In the genomic region with DNA sequence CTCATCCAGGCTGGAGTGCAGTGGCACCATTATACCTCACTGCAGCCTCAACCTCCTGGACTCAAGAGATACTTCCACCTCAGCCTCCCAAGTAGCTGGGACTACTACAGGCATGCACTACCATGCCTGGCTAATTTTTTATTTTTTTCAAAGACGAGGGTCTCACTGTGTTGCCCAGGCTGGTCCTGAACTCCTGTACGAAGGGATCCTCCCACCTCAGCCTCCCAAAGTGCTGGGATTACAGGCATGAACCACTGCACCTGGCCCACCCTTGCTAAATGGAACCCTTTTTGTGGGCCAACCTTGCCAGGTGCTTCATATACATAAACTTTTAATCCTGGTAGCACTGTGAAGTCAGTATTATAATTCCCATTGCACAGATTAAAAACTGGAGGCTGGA, we compare ENCODE assay signal across 8 cellular contexts. TPM values are rescaled to one million over a fixed set of nuclear protein-coding genes. Genes with fewer than 3 reads are reported as not detected.
A peak's percentile ranks its signal among the peaks of the same experiment; 100 is the strongest.
DNase-seq lines count a peak whose midpoint lies in the region; ATAC-seq lines count a peak whose summit lies in the region.

No MANE protein-coding gene starts in this region.

- peak overlapping the region; percentile 91 for H3K27ac Mint-ChIP-seq in T-helper 2 cell treated with Interferon-gamma antibody and Interleukin-4, amounts not matched to agents 5 μg/mL and 100 μg/mL, for 36 hours
- H3K27ac Mint-ChIP-seq in activated T-helper 17 cell treated with anti-CD3 and anti-CD28 coated beads, Interleukin-2, amount 50 U/mL, for 72 hours, result peak overlapping the region; percentile 98
- peak overlapping the region; percentile 35 to 95 (median 90) for H3K27ac Mint-ChIP-seq in immature natural killer cell

- peaks cover 30% of the 10 kb centered on the region for H3K4me1 ChIP-seq in stomach smooth muscle (ENCODE audit: control insufficient read depth, insufficient read depth, low read length)

- peaks cover 16% of the 10 kb centered on the region for H3K4me1 Mint-ChIP-seq in T-helper 2 cell treated with Interferon-gamma antibody and Interleukin-4, amounts not matched to agents 5 μg/mL and 100 μg/mL, for 36 hours (ENCODE audit: low read depth)
- H3K4me1 Mint-ChIP-seq in activated T-helper 17 cell treated with anti-CD3 and anti-CD28 coated beads, Interleukin-2, amount 50 U/mL, for 72 hours, result peaks cover 7% of the 10 kb centered on the region
- peaks cover 23 to 25% of the 10 kb centered on the region in 2 donors for H3K4me1 Mint-ChIP-seq in immature natural killer cell

- peak overlapping the region; percentile 64 to 87 for H3K9ac ChIP-seq in stomach smooth muscle (ENCODE audit: low read length in 2 of 2)

- no peaks in the 10 kb centered on the region for H3K9me3 Mint-ChIP-seq in T-helper 2 cell treated with Interferon-gamma antibody and Interleukin-4, amounts not matched to agents 5 μg/mL and 100 μg/mL, for 36 hours
- no peaks in the 10 kb centered on the region for H3K9me3 Mint-ChIP-seq in activated T-helper 17 cell treated with anti-CD3 and anti-CD28 coated beads, Interleukin-2, amount 50 U/mL, for 72 hours
- H3K9me3 Mint-ChIP-seq in immature natural killer cell, result no peaks in the 10 kb centered on the region

- H3K4me3 Mint-ChIP-seq in T-helper 2 cell treated with Interferon-gamma antibody and Interleukin-4, amounts not matched to agents 5 μg/mL and 100 μg/mL, for 36 hours, result peak overlapping the region; percentile 94
- H3K4me3 Mint-ChIP-seq in activated T-helper 17 cell treated with anti-CD3 and anti-CD28 coated beads, Interleukin-2, amount 50 U/mL, for 72 hours, result peak overlapping the region; percentile 96
- H3K4me3 Mint-ChIP-seq in immature natural killer cell, result peak overlapping the region; percentile 90 to 97 (median 94)

- no peaks in the 10 kb centered on the region for H3K27me3 Mint-ChIP-seq in T-helper 2 cell treated with Interferon-gamma antibody and Interleukin-4, amounts not matched to agents 5 μg/mL and 100 μg/mL, for 36 hours (ENCODE audit: low read depth)
- H3K27me3 Mint-ChIP-seq in activated T-helper 17 cell treated with anti-CD3 and anti-CD28 coated beads, Interleukin-2, amount 50 U/mL, for 72 hours, result no peaks in the 10 kb centered on the region
- H3K27me3 Mint-ChIP-seq in immature natural killer cell (ENCODE audit: low read depth in 3 of 3), result peaks cover 0 to 6% (median 2%) of the 10 kb centered on the region in 3 donors

- peaks cover 17 to 21% of the 10 kb centered on the region in 2 donors for H3K36me3 ChIP-seq in stomach smooth muscle (ENCODE audit: control insufficient read depth in 2 of 2, insufficient read depth in 2 of 2, low read length in 2 of 2)

- H3K9me3 ChIP-seq in stomach smooth muscle (ENCODE audit: control insufficient read depth in 2 of 2, low read length in 2 of 2), result no peaks in the 10 kb centered on the region

- H3K27ac ChIP-seq in stomach smooth muscle (ENCODE audit: low read length), result no peak overlapping the region

- H3K27me3 ChIP-seq in stomach smooth muscle (ENCODE audit: control insufficient read depth in 1 of 2, insufficient read depth in 2 of 2, low read length in 2 of 2), result no peaks in the 10 kb centered on the region

- peak overlapping the region; percentile 90 to 92 for H3K4me3 ChIP-seq in stomach smooth muscle (ENCODE audit: low read length in 2 of 2)

- ATAC-seq in activated T-helper 17 cell treated with anti-CD3 and anti-CD28 coated beads, Interleukin-2, amount 50 U/mL, for 72 hours (replicated peaks), result no peak
- no peak for ATAC-seq in HG03442 (IDR thresholded peaks at IDR 0.05; ENCODE audit: unreplicated experiment)
- ATAC-seq in GM21717 (IDR thresholded peaks at IDR 0.05; ENCODE audit: unreplicated experiment), result no peak

- peaks cover 12% of the 10 kb centered on the region for H3K36me3 Mint-ChIP-seq in T-helper 2 cell treated with Interferon-gamma antibody and Interleukin-4, amounts not matched to agents 5 μg/mL and 100 μg/mL, for 36 hours (ENCODE audit: low read depth)
- peaks cover 30% of the 10 kb centered on the region for H3K36me3 Mint-ChIP-seq in activated T-helper 17 cell treated with anti-CD3 and anti-CD28 coated beads, Interleukin-2, amount 50 U/mL, for 72 hours (ENCODE audit: low read depth)
- peaks cover 0 to 8% (median 3%) of the 10 kb centered on the region in 3 donors for H3K36me3 Mint-ChIP-seq in immature natural killer cell

- DNase-seq in T-helper 2 cell treated with Interferon-gamma antibody and Interleukin-4, amounts not matched to agents 5 μg/mL and 100 μg/mL, for 36 hours (ENCODE audit: low spot score), result no peak
- no peak for DNase-seq in T-helper 2 cell
- no peak for DNase-seq in immature natural killer cell
- no peak for DNase-seq in hippocampal formation (lab: John Stamatoyannopoulos, UW)

RNA-seq across cellular contexts. Expression of a gene that starts 1.0 kb away (rescaled TPM):
- 10 to 100 TPM; 46.4 to 47.0 TPM for total RNA-seq in activated T-helper 17 cell treated with anti-CD3 and anti-CD28 coated beads, Interleukin-2, amount 50 U/mL, for 72 hours
- polyA plus RNA-seq in immature natural killer cell, result 100 to 1,000 TPM in 1 of 3 donors, 10 to 100 TPM in 2; 78.3 to 141 (median 84.9) TPM

RNA-seq across cellular contexts. Expression of a gene that starts 41.7 kb away (rescaled TPM):
- total RNA-seq in activated T-helper 17 cell treated with anti-CD3 and anti-CD28 coated beads, Interleukin-2, amount 50 U/mL, for 72 hours, result 10 to 100 TPM in 1 of 2 donors, 1 to 10 TPM in 1; 7.7 to 13.8 TPM
- 1 to 10 TPM in 1 of 3 donors, under 1 TPM in 1, not detected in 1; 0.72 to 1.2 TPM for polyA plus RNA-seq in immature natural killer cell
